ENCODE assay signal across 8 cellular contexts in genomic region chr13:25301347-25302113, GRCh38. TPM values are rescaled to one million over a fixed set of nuclear protein-coding genes. Genes with fewer than 3 reads are reported as not detected.
DNase-seq lines count a peak whose midpoint lies in the region; ATAC-seq and TF ChIP-seq lines count a peak whose summit lies in the region.

TSS of gene NUP58 (plus strand) at chr13:25301625. CDS start at chr13:25301774, 149 bp downstream.

- DNase-seq in ELF-1 (ENCODE audit: low read depth, low spot score) (peak; percentile 86), H7 (peak; percentile 85), M059J (ENCODE audit: low read depth) (peak; percentile 91), SHP77 (lab: John Stamatoyannopoulos, UW) (peak; percentile 91), fibroblast of peridontal ligament (ENCODE audit: extremely low read depth) (peak; percentile 93), natural killer cell (peak; percentile 92)
- peak; percentile 90 for DNase-seq in activated effector memory CD4-positive, alpha-beta T cell treated with Interleukin-2 at 50 U/mL for 16 hours
- peak; percentile 95 for DNase-seq in stimulated activated naive CD4-positive, alpha-beta T cell treated with Interleukin-2 at 50 U/mL for 16 hours (lab: John Stamatoyannopoulos, UW)

- H3K4me3 ChIP-seq in H7 (ENCODE audit: insufficient read depth, low read depth, low read length) = peak within 1 kb of the TSS; percentile 88

- peaks cover 31 to 37% of the 10 kb centered on the region in 2 donors for H3K4me1 Mint-ChIP-seq in natural killer cell

- peaks cover 12 to 19% of the 10 kb centered on the region in 2 donors for H3K27me3 Mint-ChIP-seq in natural killer cell (ENCODE audit: low read depth in 2 of 2)

- peak within 1 kb of the TSS; percentile 90 for H3K4me3 Mint-ChIP-seq in natural killer cell

- ATAC-seq in natural killer cell = peak; percentile 97 to 100 (median 98)

- peaks cover 2% of the 10 kb centered on the region; the same call in 1 of the 2 replicates for H3K36me3 ChIP-seq in H7 (replicated peaks; ENCODE audit: control insufficient read depth, insufficient read depth, low read length)

- H3K27ac Mint-ChIP-seq in natural killer cell = peak within 1 kb of the TSS; percentile 91 to 94

- intact Hi-C loops in natural killer cell (cut with micrococcal nuclease) = loop anchor here (1.0 to 5.0 kb wide), 3 partner anchors 14 to 951 kb away; partner anchors contain the start of genes CDK8 and MTMR6

- H3K36me3 Mint-ChIP-seq in natural killer cell = no peaks in the 10 kb centered on the region

- H3K9me3 Mint-ChIP-seq in natural killer cell = no peaks in the 10 kb centered on the region

- H3K27me3 ChIP-seq in H7 (ENCODE audit: control insufficient read depth, insufficient read depth, low read length) = no peaks in the 10 kb centered on the region; the same call in 1 of the 2 replicates

- no peak for TF ChIP-seq CTCF in natural killer cell (IDR thresholded peaks at IDR 0.05)

RNA-seq across cellular contexts. Expression of gene NUP58, which starts in this region (rescaled TPM):
- 61.4 and 77.5 TPM in 2 replicates for total RNA-seq in H7 (2014; rRNA removed; shearing (Covaris generic))
- total RNA-seq in M059J (2014; rRNA removed; shearing (Covaris generic)) = 55.5 and 72.1 TPM in 2 replicates
- 10 to 100 TPM; 47.4 to 60.0 (median 50.6) TPM for total RNA-seq in natural killer cell

Comparison
In these comparisons a context has a peak if more than half of its experiments do, and no peak if none do; other contexts are left out.
1. Peak in every context shown above with its lines: DNase-seq, ATAC-seq and H3K4me3 ChIP-seq.